ENCODE assay signal across 10 cellular contexts in genomic region chr6:31548423-31548873, GRCh38. TPM values are rescaled to one million over a fixed set of nuclear protein-coding genes. Genes with fewer than 3 reads are reported as not detected.
DNase-seq lines count a peak whose midpoint lies in the region; ATAC-seq and TF ChIP-seq lines count a peak whose summit lies in the region.
"Had no signal": no experiment of that assay in that cellular context is flagged by ENCODE, and none has a peak within 500 bp of the region (broad histone marks: within the 10 kb centered on the region; RNA-seq: fewer than 3 reads in every experiment).

No MANE protein-coding gene starts in this region.

- H3K4me3 ChIP-seq in HAP-1 (peak overlapping the region; percentile 44; the same call in 1 of the 2 replicates), fibroblast of mammary gland (ENCODE audit: control insufficient read depth, low read depth, low read length) (peak overlapping the region; percentile 41), skeletal muscle cell (ENCODE audit: low read depth, low read length) (peak overlapping the region; percentile 60)

- no peak for DNase-seq in HAP-1 (ENCODE audit: low spot score in 2 of 2)
- no peak for DNase-seq in T-helper 17 cell
- DNase-seq in fibroblast of mammary gland (ENCODE audit: low read depth) = no peak
- no peak for DNase-seq in skeletal muscle cell (ENCODE audit: low read depth)
- DNase-seq in NCI-H524 treated with DMSO at 0.1 percent for 48 hours (lab: John Stamatoyannopoulos, UW) = no peak
- no peak for DNase-seq in NCI-H510A treated with DMSO at 0.1 percent for 48 hours (lab: John Stamatoyannopoulos, UW)
- no peak for DNase-seq in cerebellum (ENCODE audit: low spot score)
- DNase-seq: effector CD8-positive, alpha-beta T cell; NCI-H1694 had no signal

- no peak for ATAC-seq in T-helper 17 cell
- ATAC-seq in GM19467 (IDR thresholded peaks at IDR 0.05; ENCODE audit: unreplicated experiment) = no peak

- H3K27me3 ChIP-seq in HAP-1 (ENCODE audit: low read depth) = no peaks in the 10 kb centered on the region

- TF ChIP-seq CTCF in fibroblast of mammary gland (conservative IDR thresholded peaks at IDR 0.05; ENCODE audit: control insufficient read depth, insufficient read depth, low read depth, low read length) = no peak

- H3K4me3 Mint-ChIP-seq in T-helper 17 cell = peak overlapping the region; percentile 98

- peaks cover 22% of the 10 kb centered on the region for H3K36me3 ChIP-seq in HAP-1 (replicated peaks)

- H3K4me1 ChIP-seq in HAP-1 = peaks cover 13% of the 10 kb centered on the region

- H3K27me3 Mint-ChIP-seq in T-helper 17 cell = no peaks in the 10 kb centered on the region

- peaks cover 24% of the 10 kb centered on the region for H3K4me1 Mint-ChIP-seq in T-helper 17 cell

- in situ Hi-C loops in HAP-1 (cut with MboI; ENCODE audit: low sequenced_read_pairs) = loop anchor here (5.0 kb wide), 1 partner anchor 44 kb away; the partner anchor contains the start of gene NCR3

- no peaks in the 10 kb centered on the region for H3K36me3 Mint-ChIP-seq in T-helper 17 cell (ENCODE audit: low read depth)

- peak overlapping the region; percentile 94 for H3K27ac Mint-ChIP-seq in T-helper 17 cell

- H3K9me3 ChIP-seq in HAP-1 (no peaks in the 10 kb centered on the region), T-helper 17 cell (ENCODE audit: control insufficient read depth, low read length, poor library complexity, severe bottlenecking) (no peaks in the 10 kb centered on the region)

RNA-seq across cellular contexts. Expression of gene NFKBIL1, which starts 1.0 kb away (rescaled TPM):
- 1 to 10 TPM; 5.5 to 6.4 TPM for total RNA-seq in T-helper 17 cell
- total RNA-seq in cerebellum = 15.3 TPM

RNA-seq across cellular contexts. Expression of gene ATP6V1G2, which starts 2.0 kb away (rescaled TPM):
- total RNA-seq in T-helper 17 cell = 1 to 10 TPM; 1.4 to 2.0 TPM
- 48.2 TPM for total RNA-seq in cerebellum

RNA-seq across cellular contexts. Expression of gene DDX39B, which starts 6.6 kb away (rescaled TPM):
- 100 to 1,000 TPM; 496 to 507 TPM for total RNA-seq in T-helper 17 cell
- 245 TPM for total RNA-seq in cerebellum

RNA-seq across cellular contexts. Expression of gene MCCD1, which starts 19.7 kb away (rescaled TPM):
- not detected for total RNA-seq in T-helper 17 cell
- total RNA-seq in cerebellum = not detected

RNA-seq across cellular contexts. Expression of gene LTA, which starts 23.6 kb away (rescaled TPM):
- total RNA-seq in T-helper 17 cell (10 to 100 TPM; 19.9 to 26.0 TPM), cerebellum (not detected)

Comparison
In these comparisons a context has a peak if more than half of its experiments do, and no peak if none do; other contexts are left out.
1. RNA of gene ATP6V1G2, which starts 2.0 kb away (total RNA-seq): 48.2 TPM in cerebellum (single experiment); 1.4 to 2.0 TPM in T-helper 17 cell; every median in the first group is over 10 times any median in the second.
2. Peak in every context shown above with its lines, with median percentiles within 50 percentile points of each other: H3K4me3 ChIP-seq.